In genomic region chr4:77862478-77863216, GRCh38 we compare ENCODE assay signal across 8 cellular contexts. TPM values are rescaled to one million over a fixed set of nuclear protein-coding genes. Genes with fewer than 3 reads are reported as not detected.
DNase-seq lines count a peak whose midpoint lies in the region; ATAC-seq, FAIRE-seq and TF ChIP-seq lines count a peak whose summit lies in the region.

TSS of gene MRPL1 (plus strand) at chr4:77862830. CDS start at chr4:77862849, 19 bp downstream.

- TF ChIP-seq CTCF in OCI-LY1 (IDR thresholded peaks at IDR 0.05; ENCODE audit: low read length) (peak; percentile 35), mesothelial cell of epicardium (IDR thresholded peaks at IDR 0.05; ENCODE audit: unreplicated experiment) (no peak)

- peak within 1 kb of the TSS; percentile 89 for H3K4me3 Mint-ChIP-seq in mesothelial cell of epicardium

- H3K9me3 Mint-ChIP-seq in mesothelial cell of epicardium: no peaks in the 10 kb centered on the region

- no peaks in the 10 kb centered on the region for H3K9me2 ChIP-seq in OCI-LY1 (ENCODE audit: low read depth, low read length)

- DNase-seq in Caki2 (ENCODE audit: low read depth) (peak; percentile 94), mesothelial cell of epicardium (ENCODE audit: low spot score in 2 of 2, unreplicated experiment in 2 of 2) (peak; percentile 54 to 82)
- peak; percentile 83 for DNase-seq in activated CD8-positive, alpha-beta memory T cell treated with anti-CD3 and anti-CD28 coated beads, Interleukin-2, amount 50 U/mL, for 4 hours
- DNase-seq in stimulated activated CD8-positive, alpha-beta memory T cell treated with anti-CD3 and anti-CD28 coated beads, Interleukin-15, amount 100 ng/mL, for 48 hours (ENCODE audit: low read depth in 2 of 2): peak; percentile 77 to 78

- peak within 1 kb of the TSS; percentile 79 for H3K4me2 ChIP-seq in OCI-LY1 (ENCODE audit: low read length)

- H3K9ac ChIP-seq in HUES64 (ENCODE audit: low read depth, low read length): peak within 1 kb of the TSS; percentile 98
- peak within 1 kb of the TSS; percentile 87 for H3K9ac ChIP-seq in OCI-LY1 (ENCODE audit: low read length)

- 0 out of 2 replicates have a peak, but pooled peaks cover 8% of the 10 kb centered on the region for H3K4me1 ChIP-seq in HUES64 (ENCODE audit: insufficient read depth, low read length)
- H3K4me1 ChIP-seq in OCI-LY1 (ENCODE audit: insufficient read depth, low read length, severe bottlenecking): peaks cover 23% of the 10 kb centered on the region

- peaks cover 3% of the 10 kb centered on the region for H3K36me3 Mint-ChIP-seq in mesothelial cell of epicardium

- H3K9me3 ChIP-seq in HUES64 (ENCODE audit: insufficient read depth, low read depth, low read length) (no peaks in the 10 kb centered on the region), OCI-LY1 (ENCODE audit: low read length) (no peaks in the 10 kb centered on the region)

- H3K4me1 Mint-ChIP-seq in mesothelial cell of epicardium: peaks cover 17% of the 10 kb centered on the region

- H3K27me3 Mint-ChIP-seq in mesothelial cell of epicardium (ENCODE audit: low read depth): no peaks in the 10 kb centered on the region

- H2AFZ ChIP-seq in OCI-LY1 (ENCODE audit: low read length): peak within 1 kb of the TSS; percentile 99

- WGBS in HUES64: under 1% methylated on average over 33 of the region's 33 CpGs

- H3K27ac ChIP-seq in HUES64 (ENCODE audit: low read depth, low read length): peak within 1 kb of the TSS; percentile 89
- peak within 1 kb of the TSS; percentile 90 for H3K27ac ChIP-seq in OCI-LY1 (ENCODE audit: low read depth, low read length, poor library complexity, severe bottlenecking)

- H3K4me3 ChIP-seq in HUES64 (ENCODE audit: low read length) (peak within 1 kb of the TSS; percentile 92), OCI-LY1 (ENCODE audit: low read depth, low read length, poor library complexity, severe bottlenecking) (peak within 1 kb of the TSS; percentile 92)

- FAIRE-seq in endometrium (lab: Jason Lieb, UNC): peak; percentile 93

- in situ Hi-C loops in Caki2 (cut with HindIII; ENCODE audit: low pct_unique_long_range_greater_than_20kb, low sequenced_read_pairs): no loop called here

- no peaks in the 10 kb centered on the region for H3K27me3 ChIP-seq in HUES64 (ENCODE audit: insufficient read depth, low read length)
- H3K27me3 ChIP-seq in OCI-LY1 (ENCODE audit: insufficient read depth, low read length): no peaks in the 10 kb centered on the region

- peak within 1 kb of the TSS; percentile 97 for H3K27ac Mint-ChIP-seq in mesothelial cell of epicardium

- H3K36me3 ChIP-seq in HUES64 (ENCODE audit: insufficient read depth, low read length): 0 out of 2 replicates have a peak, but pooled peaks cover 2% of the 10 kb centered on the region
- H3K36me3 ChIP-seq in OCI-LY1 (ENCODE audit: insufficient read depth, low read length): peaks cover 4% of the 10 kb centered on the region; the same call in 1 of the 2 replicates

- H4K20me1 ChIP-seq in OCI-LY1 (ENCODE audit: insufficient read depth, low read length): no peaks in the 10 kb centered on the region

- H3K79me2 ChIP-seq in OCI-LY1 (ENCODE audit: insufficient read depth, low read length): peaks cover 18% of the 10 kb centered on the region

- no peaks in the 10 kb centered on the region for H3F3A ChIP-seq in OCI-LY1 (ENCODE audit: insufficient read depth, low read length)

- ATAC-seq in GM21447 (IDR thresholded peaks at IDR 0.05; ENCODE audit: unreplicated experiment): peak; percentile 77

RNA-seq across cellular contexts. Expression of gene MRPL1, which starts in this region (rescaled TPM):
- total RNA-seq in Caki2 (2014; rRNA removed; shearing (Covaris generic); ENCODE audit: low replicate concordance): 21.9 and 28.1 TPM in 2 replicates
- 35.8 TPM for polyA plus RNA-seq in HUES64 (2013, experiment 1 of 2)
- polyA plus RNA-seq in HUES64 (2013, experiment 2 of 2): 33.9 TPM
- total RNA-seq in mesothelial cell of epicardium: 25.0 to 27.8 TPM (median 27.0 TPM) in 3 replicates

Comparison
In these comparisons a context has a peak if more than half of its experiments do, and no peak if none do; other contexts are left out.
1. Peak in every context shown above with its lines: DNase-seq, ATAC-seq, H3K4me3 ChIP-seq and H3K27ac ChIP-seq.